8 cellular contexts compared by ENCODE assay signal in genomic region chr11:72813740-72814138, GRCh38. TPM values are rescaled to one million over a fixed set of nuclear protein-coding genes. Genes with fewer than 3 reads are reported as not detected.
DNase-seq lines count a peak whose midpoint lies in the region; ATAC-seq, FAIRE-seq and TF ChIP-seq lines count a peak whose summit lies in the region.

No MANE protein-coding gene starts in this region.

- intact Hi-C loops in pancreas (cut with DNase I), result no loop called here

- peaks cover 0 to 14% (median 0%) of the 10 kb centered on the region in 3 donors for H3K4me1 ChIP-seq in pancreas

- peaks cover 11% of the 10 kb centered on the region for H3K4me1 Mint-ChIP-seq in activated T-helper 17 cell treated with anti-CD3 and anti-CD28 coated beads, Interleukin-2, amount 50 U/mL, for 72 hours

- TF ChIP-seq CTCF in pancreas (IDR thresholded peaks at IDR 0.05), result no peak

- H3K4me3 Mint-ChIP-seq in activated T-helper 17 cell treated with anti-CD3 and anti-CD28 coated beads, Interleukin-2, amount 50 U/mL, for 72 hours, result peak overlapping the region; percentile 96

- H3K36me3 Mint-ChIP-seq in activated T-helper 17 cell treated with anti-CD3 and anti-CD28 coated beads, Interleukin-2, amount 50 U/mL, for 72 hours (ENCODE audit: low read depth), result peaks cover 91% of the 10 kb centered on the region

- DNase-seq in Daoy (ENCODE audit: low read depth) (peak; percentile 77), NCI-H69 (lab: John Stamatoyannopoulos, UW) (peak; percentile 94), glomerular visceral epithelial cell (ENCODE audit: extremely low spot score) (peak; percentile 80), pancreas (peak in 4 of 6 donors; percentile 57 to 91 (median 80)), cortex of kidney (lab: John Stamatoyannopoulos, UW) (no peak)

- peak overlapping the region; percentile 96 for H3K27ac Mint-ChIP-seq in activated T-helper 17 cell treated with anti-CD3 and anti-CD28 coated beads, Interleukin-2, amount 50 U/mL, for 72 hours

- ATAC-seq in GM19397 (IDR thresholded peaks at IDR 0.05; ENCODE audit: unreplicated experiment), result peak; percentile 56
- ATAC-seq in HG03442 (IDR thresholded peaks at IDR 0.05; ENCODE audit: unreplicated experiment), result peak; percentile 32
- peak; percentile 66 for ATAC-seq in activated T-helper 17 cell treated with anti-CD3 and anti-CD28 coated beads, Interleukin-2, amount 50 U/mL, for 72 hours (replicated peaks)
- peak; percentile 86 to 92 (median 89) for ATAC-seq in pancreas

- H3K27me3 Mint-ChIP-seq in activated T-helper 17 cell treated with anti-CD3 and anti-CD28 coated beads, Interleukin-2, amount 50 U/mL, for 72 hours, result no peaks in the 10 kb centered on the region

- no peaks in the 10 kb centered on the region for H3K36me3 ChIP-seq in pancreas

- no peaks in the 10 kb centered on the region for H3K9me3 ChIP-seq in pancreas

- FAIRE-seq in pancreas (lab: Jason Lieb, UNC), result no peak

- no peaks in the 10 kb centered on the region for H3K27me3 ChIP-seq in pancreas

- H3K27ac ChIP-seq in pancreas, result peak overlapping the region; percentile 98 to 99 (median 98)

- peak overlapping the region; percentile 53 to 93 (median 76) for H3K4me3 ChIP-seq in pancreas

- H3K9me3 Mint-ChIP-seq in activated T-helper 17 cell treated with anti-CD3 and anti-CD28 coated beads, Interleukin-2, amount 50 U/mL, for 72 hours, result no peaks in the 10 kb centered on the region

- WGBS in pancreas, 2 donors, result 0 to 1% methylated on average over 32 to 34 of the region's 34 CpGs

RNA-seq across cellular contexts. Expression of gene ATG16L2, which starts 0.5 kb away (rescaled TPM):
- total RNA-seq in Daoy (2014; rRNA removed; shearing (Covaris generic)), result 1.3 and 2.3 TPM in 2 replicates
- 100 to 1,000 TPM in 1 of 2 donors, 10 to 100 TPM in 1; 85.3 to 127 TPM for total RNA-seq in activated T-helper 17 cell treated with anti-CD3 and anti-CD28 coated beads, Interleukin-2, amount 50 U/mL, for 72 hours
- total RNA-seq in pancreas, result 10 to 100 TPM in 5 of 6 donors, 1 to 10 TPM in 1; 4.5 to 31.7 (median 11.6) TPM
- polyA plus RNA-seq in pancreas, result 10 to 100 TPM; 67.5 to 75.7 TPM

RNA-seq across cellular contexts. Expression of gene STARD10, which starts 19.9 kb away (rescaled TPM):
- 16.7 and 21.5 TPM in 2 replicates for total RNA-seq in Daoy (2014; rRNA removed; shearing (Covaris generic))
- 10 to 100 TPM in 1 of 2 donors, 1 to 10 TPM in 1; 7.7 to 16.4 TPM for total RNA-seq in activated T-helper 17 cell treated with anti-CD3 and anti-CD28 coated beads, Interleukin-2, amount 50 U/mL, for 72 hours
- total RNA-seq in pancreas, result 100 to 1,000 TPM in 5 of 6 donors, 10 to 100 TPM in 1; 99.5 to 187 (median 153) TPM
- polyA plus RNA-seq in pancreas, result 100 to 1,000 TPM; 201 to 366 TPM

Comparison
In these comparisons a context has a peak if more than half of its experiments do, and no peak if none do; other contexts are left out.
1. ATAC-seq: peak in every context shown above with its lines; median percentile 89 in pancreas; 66 in activated T-helper 17 cell treated with anti-CD3 and anti-CD28 coated beads, Interleukin-2, amount 50 U/mL, for 72 hours; 56 in GM19397; 32 in HG03442.